ENCODE assay signal across 35 cellular contexts in the genomic region with DNA sequence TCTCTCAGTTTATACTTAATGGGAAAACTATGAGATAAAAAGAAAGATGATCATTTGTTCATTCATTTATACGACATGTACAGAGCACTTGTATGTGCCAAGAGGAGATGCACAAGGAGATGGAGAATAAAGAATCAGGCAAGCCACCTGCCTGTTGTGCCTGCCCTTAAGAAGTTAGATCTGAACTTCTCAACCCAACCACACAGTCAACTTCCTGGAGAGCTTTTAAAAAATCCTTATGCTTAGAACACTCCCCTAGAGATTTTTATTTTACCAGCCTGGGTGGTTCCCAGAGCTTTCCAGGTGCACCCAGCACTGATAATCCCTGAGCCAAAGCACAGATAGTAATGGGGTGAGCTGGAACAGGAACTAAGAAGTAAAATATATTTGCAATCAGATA. TPM values are rescaled to one million over a fixed set of nuclear protein-coding genes. Genes with fewer than 3 reads are reported as not detected.
DNase-seq lines count a peak whose midpoint lies in the region; ATAC-seq and TF ChIP-seq lines count a peak whose summit lies in the region.
"Had no signal": no experiment of that assay in that cellular context is flagged by ENCODE, and none has a peak within 500 bp of the region (broad histone marks: within the 10 kb centered on the region; RNA-seq: fewer than 3 reads in every experiment).

No MANE protein-coding gene starts in this region.

- H3K27ac Mint-ChIP-seq in activated naive CD4-positive, alpha-beta T cell treated with anti-CD3 and anti-CD28 coated beads, Interleukin-2, amount 50 U/mL, for 24 hours, result no peak overlapping the region
- H3K27ac Mint-ChIP-seq in activated naive CD4-positive, alpha-beta T cell treated with anti-CD3 and anti-CD28 coated beads, Interleukin-2, amount 50 U/mL, for 72 hours, result no peak overlapping the region
- peak overlapping the region; percentile 2 for H3K27ac Mint-ChIP-seq in CD4-positive, alpha-beta T cell
- H3K27ac Mint-ChIP-seq: B cell; CD14-positive monocyte; CD4-positive, alpha-beta memory T cell; CD4-positive, CD25-positive, alpha-beta regulatory T cell; CD8-positive, alpha-beta memory T cell; CD8-positive, alpha-beta T cell had no signal

- peaks cover 2% of the 10 kb centered on the region for H3K36me3 Mint-ChIP-seq in activated naive CD4-positive, alpha-beta T cell treated with anti-CD3 and anti-CD28 coated beads, Interleukin-2, amount 50 U/mL, for 24 hours
- H3K36me3 Mint-ChIP-seq in activated naive CD4-positive, alpha-beta T cell treated with anti-CD3 and anti-CD28 coated beads, Interleukin-2, amount 50 U/mL, for 72 hours, result no peaks in the 10 kb centered on the region
- H3K36me3 Mint-ChIP-seq in CD4-positive, alpha-beta T cell (ENCODE audit: low read depth), result no peaks in the 10 kb centered on the region
- H3K36me3 Mint-ChIP-seq: CD14-positive monocyte; CD4-positive, alpha-beta memory T cell; CD4-positive, CD25-positive, alpha-beta regulatory T cell; CD8-positive, alpha-beta memory T cell; CD8-positive, alpha-beta T cell had no signal

- H3K9me3 ChIP-seq in CD4-positive, alpha-beta T cell (ENCODE audit: control insufficient read depth, low read length), result no peaks in the 10 kb centered on the region
- no peaks in the 10 kb centered on the region for H3K9me3 ChIP-seq in DND-41 (ENCODE audit: insufficient read depth, low read length, severe bottlenecking)
- H3K9me3 ChIP-seq: A549, BE2C, BLaER1, Caco-2 had no signal

- TF ChIP-seq CTCF in CD4-positive, alpha-beta T cell (IDR thresholded peaks at IDR 0.05), result no peak
- no peak for TF ChIP-seq CTCF in DND-41 (IDR thresholded peaks at IDR 0.05; ENCODE audit: borderline replicate concordance, extremely low read depth, low read length, poor library complexity, severe bottlenecking)

- no peaks in the 10 kb centered on the region for H3K36me3 ChIP-seq in DND-41 (ENCODE audit: insufficient read depth, low read length)
- H3K36me3 ChIP-seq: BE2C; BLaER1; BLaER1 treated with 17β-estradiol and CSF1 and Interleukin-3, amounts not matched to agents 10 nM and 100 nM had no signal

- no peaks in the 10 kb centered on the region for H3K27me3 ChIP-seq in CD4-positive, alpha-beta T cell (ENCODE audit: control insufficient read depth, insufficient read depth, low read length)
- H3K27me3 ChIP-seq in DND-41 (ENCODE audit: insufficient read depth, low read length, poor library complexity), result no peaks in the 10 kb centered on the region
- H3K27me3 ChIP-seq: BE2C; BLaER1; BLaER1 treated with 17β-estradiol and CSF1 and Interleukin-3, amounts not matched to agents 10 nM and 100 nM had no signal

- no peak overlapping the region for H3K9ac ChIP-seq in DND-41 (ENCODE audit: low read depth, low read length)
- H3K9ac ChIP-seq: BLaER1; BLaER1 treated with 17β-estradiol and CSF1 and Interleukin-3, amounts not matched to agents 10 nM and 100 nM had no signal

- H3K27me3 Mint-ChIP-seq in activated naive CD4-positive, alpha-beta T cell treated with anti-CD3 and anti-CD28 coated beads, Interleukin-2, amount 50 U/mL, for 24 hours, result no peaks in the 10 kb centered on the region
- H3K27me3 Mint-ChIP-seq in CD4-positive, alpha-beta T cell, result no peaks in the 10 kb centered on the region
- H3K27me3 Mint-ChIP-seq: CD4-positive, CD25-positive, alpha-beta regulatory T cell had no signal

- no peaks in the 10 kb centered on the region for H3K4me1 ChIP-seq in DND-41 (ENCODE audit: insufficient read depth, low read length)
- H3K4me1 ChIP-seq: A549, BE2C had no signal

- no peak for DNase-seq in activated naive CD4-positive, alpha-beta T cell treated with anti-CD3 and anti-CD28 coated beads, Interleukin-2, amount 50 U/mL, for 72 hours (ENCODE audit: low spot score in 2 of 2)
- no peak for DNase-seq in CD4-positive, alpha-beta T cell
- DNase-seq in DND-41, result no peak
- DNase-seq in NCI-H446 treated with DMSO at 0.1 percent for 48 hours (lab: John Stamatoyannopoulos, UW), result no peak
- no peak for DNase-seq in GDM1 (lab: John Stamatoyannopoulos, UW)
- DNase-seq: 8988T; ACHN; AML-193; BE2C; C1 segment of cervical spinal cord; Caco-2; Calu3; CD4-positive, alpha-beta memory T cell; CD4-positive, CD25-positive, alpha-beta regulatory T cell; CD8-positive, alpha-beta memory T cell; CD8-positive, alpha-beta T cell; COR-L47; DMS 273 treated with DMSO at 0.1 percent for 48 hours; DMS153; DMS53; DMS79; DMS79 treated with DMSO at 0.1 percent for 48 hours; EL had no signal

- peak overlapping the region; percentile 1 for H3K4me3 Mint-ChIP-seq in activated naive CD4-positive, alpha-beta T cell treated with anti-CD3 and anti-CD28 coated beads, Interleukin-2, amount 50 U/mL, for 24 hours
- H3K4me3 Mint-ChIP-seq in CD4-positive, alpha-beta T cell, result no peak overlapping the region
- H3K4me3 Mint-ChIP-seq: B cell; CD14-positive monocyte; CD4-positive, alpha-beta memory T cell; CD4-positive, CD25-positive, alpha-beta regulatory T cell; CD8-positive, alpha-beta memory T cell; CD8-positive, alpha-beta T cell had no signal

- no peaks in the 10 kb centered on the region for H3K79me2 ChIP-seq in DND-41 (ENCODE audit: insufficient read depth, low read length)

- H4K20me1 ChIP-seq in DND-41 (ENCODE audit: insufficient read depth, low read length), result no peaks in the 10 kb centered on the region
- H4K20me1 ChIP-seq: BLaER1; BLaER1 treated with 17β-estradiol and CSF1 and Interleukin-3, amounts not matched to agents 10 nM and 100 nM had no signal

- H2AFZ ChIP-seq in DND-41 (ENCODE audit: low read depth, low read length), result no peak overlapping the region

- no peaks in the 10 kb centered on the region for H3K9me3 Mint-ChIP-seq in activated naive CD4-positive, alpha-beta T cell treated with anti-CD3 and anti-CD28 coated beads, Interleukin-2, amount 50 U/mL, for 24 hours
- no peaks in the 10 kb centered on the region for H3K9me3 Mint-ChIP-seq in activated naive CD4-positive, alpha-beta T cell treated with anti-CD3 and anti-CD28 coated beads, Interleukin-2, amount 50 U/mL, for 72 hours
- no peaks in the 10 kb centered on the region for H3K9me3 Mint-ChIP-seq in CD4-positive, alpha-beta T cell
- H3K9me3 Mint-ChIP-seq: CD14-positive monocyte; CD4-positive, alpha-beta memory T cell; CD4-positive, CD25-positive, alpha-beta regulatory T cell; CD8-positive, alpha-beta memory T cell; CD8-positive, alpha-beta T cell had no signal

- POLR2A ChIA-PET in CD4-positive, alpha-beta T cell (lab: Charles Lee), result interaction anchor here (1.0 to 1.7 kb wide), 3 partner anchors 19 to 117 kb away, joined by 3 to 4 read pairs (median 4); partner anchors contain the start of gene ZBTB14

- peaks cover 22% of the 10 kb centered on the region for H3K4me1 Mint-ChIP-seq in activated naive CD4-positive, alpha-beta T cell treated with anti-CD3 and anti-CD28 coated beads, Interleukin-2, amount 50 U/mL, for 24 hours
- peaks cover 26% of the 10 kb centered on the region for H3K4me1 Mint-ChIP-seq in CD4-positive, alpha-beta T cell (ENCODE audit: low read depth)
- H3K4me1 Mint-ChIP-seq: CD14-positive monocyte; CD4-positive, alpha-beta memory T cell; CD8-positive, alpha-beta memory T cell had no signal

- no peak overlapping the region for H3K4me2 ChIP-seq in DND-41 (ENCODE audit: insufficient read depth, low read length)
- H3K4me2 ChIP-seq: A549; BLaER1; BLaER1 treated with 17β-estradiol and CSF1 and Interleukin-3, amounts not matched to agents 10 nM and 100 nM had no signal

- no peak for ATAC-seq in activated naive CD4-positive, alpha-beta T cell treated with anti-CD3 and anti-CD28 coated beads, Interleukin-2, amount 50 U/mL, for 72 hours
- ATAC-seq in CD4-positive, alpha-beta T cell (ENCODE audit: poor library complexity), result no peak
- peak; percentile 66 for ATAC-seq in DND-41 (ENCODE audit: insufficient read depth, low read depth)
- ATAC-seq: A549; CD8-positive, alpha-beta T cell had no signal

- no peak overlapping the region for H3K4me3 ChIP-seq in DND-41 (ENCODE audit: low read depth in 1 of 2, low read length in 2 of 2)
- H3K4me3 ChIP-seq: A549; BLaER1; BLaER1 treated with 17β-estradiol and CSF1 and Interleukin-3, amounts not matched to agents 10 nM and 100 nM had no signal

- CTCF ChIA-PET in CD4-positive, alpha-beta T cell (lab: Charles Lee), result no interaction called here

- H3K27ac ChIP-seq in CD4-positive, alpha-beta T cell (ENCODE audit: low read depth, low read length), result no peak overlapping the region
- H3K27ac ChIP-seq in DND-41 (ENCODE audit: low read length), result no peak overlapping the region
- H3K27ac ChIP-seq: 22Rv1; A549; BLaER1; BLaER1 treated with 17β-estradiol and CSF1 and Interleukin-3, amounts not matched to agents 10 nM and 100 nM; C4-2B had no signal

- intact Hi-C loops in CD4-positive, alpha-beta T cell (cut with DNase I, micrococcal nuclease), result no loop called here

RNA-seq across cellular contexts. Expression of gene AKAIN1, which starts 18.5 kb away (rescaled TPM):
- total RNA-seq in activated naive CD4-positive, alpha-beta T cell treated with anti-CD3 and anti-CD28 coated beads, Interleukin-2, amount 50 U/mL, for 72 hours, result not detected
- total RNA-seq in CD4-positive, alpha-beta T cell, result not detected
- total RNA-seq: A172; A673; B cell; Caco-2; Calu3; CD4-positive, alpha-beta memory T cell; CD4-positive, CD25-positive, alpha-beta regulatory T cell; CD8-positive, alpha-beta memory T cell; CD8-positive, alpha-beta T cell; Daoy; G401 had no signal
